Comparison of ENCODE assay signal across 8 cellular contexts in genomic region chr18:54284967-54285785, GRCh38. TPM values are rescaled to one million over a fixed set of nuclear protein-coding genes. Genes with fewer than 3 reads are reported as not detected.
DNase-seq lines count a peak whose midpoint lies in the region; ATAC-seq, FAIRE-seq and TF ChIP-seq lines count a peak whose summit lies in the region.

No MANE protein-coding gene starts in this region.

- H3F3A ChIP-seq in GM23248 (ENCODE audit: insufficient read depth) = peaks cover 8% of the 10 kb centered on the region; the same call in 1 of the 2 replicates

- H3K9me3 ChIP-seq in GM23248 (ENCODE audit: low read depth) (no peaks in the 10 kb centered on the region), astrocyte (ENCODE audit: insufficient read depth, low read depth, low read length) (no peaks in the 10 kb centered on the region)

- no peak for ATAC-seq in omental fat pad (ENCODE audit: low FRiP score)

- in situ Hi-C loops in GM13976 (cut with MboI; ENCODE audit: low sequenced_read_pairs, unreplicated experiment) = no loop called here
- in situ Hi-C loops in GM23248 (cut with MboI) = no loop called here

- H3K36me3 Mint-ChIP-seq in astrocyte (ENCODE audit: low read depth, unreplicated experiment) = peaks cover 24% of the 10 kb centered on the region

- H3K79me2 ChIP-seq in GM23248 (ENCODE audit: insufficient read depth) (no peaks in the 10 kb centered on the region), astrocyte (ENCODE audit: insufficient read depth, low read length) (no peaks in the 10 kb centered on the region)

- H3K27ac ChIP-seq in GM23248 = 0 out of 2 replicates have a peak overlapping the region, but pooled peaks have one; percentile 5
- peak overlapping the region; percentile 43 for H3K27ac ChIP-seq in astrocyte (ENCODE audit: low read depth, low read length)

- peak overlapping the region; percentile 11; the same call in 1 of the 2 replicates for H2AFZ ChIP-seq in GM23248
- no peak overlapping the region for H2AFZ ChIP-seq in astrocyte (ENCODE audit: low read depth, low read length)

- peak; percentile 34 for FAIRE-seq in astrocyte (lab: Jason Lieb, UNC)

- H3K9me3 Mint-ChIP-seq in astrocyte (ENCODE audit: unreplicated experiment) = peaks cover 5% of the 10 kb centered on the region

- H3K36me3 ChIP-seq in GM23248 (ENCODE audit: low read depth) (peaks cover 61% of the 10 kb centered on the region), astrocyte (ENCODE audit: insufficient read depth, low read length) (peaks cover 2% of the 10 kb centered on the region)

- H4K20me1 ChIP-seq in GM23248 (ENCODE audit: insufficient read depth) (no peaks in the 10 kb centered on the region), astrocyte (ENCODE audit: insufficient read depth, low read length) (peaks cover 4% of the 10 kb centered on the region)

- peaks cover 18% of the 10 kb centered on the region for H3K4me1 Mint-ChIP-seq in astrocyte (ENCODE audit: low read depth, unreplicated experiment)

- H3K4me3 Mint-ChIP-seq in astrocyte (ENCODE audit: unreplicated experiment) = no peak overlapping the region

- no peaks in the 10 kb centered on the region for H3K9me2 ChIP-seq in GM23248 (ENCODE audit: insufficient read depth)

- H3K4me2 ChIP-seq in GM23248 (ENCODE audit: unreplicated experiment) (no peak overlapping the region), astrocyte (ENCODE audit: low read length) (peak overlapping the region; percentile 61)

- no peaks in the 10 kb centered on the region for H3K27me3 ChIP-seq in GM23248 (replicated peaks; ENCODE audit: insufficient read depth)
- H3K27me3 ChIP-seq in astrocyte (ENCODE audit: insufficient read depth, low read length) = no peaks in the 10 kb centered on the region

- WGBS in GM23248 (ENCODE audit: low coverage in 1 of 2, low lambda C conversion rate in 2 of 2, missing lambda C conversion rate in 2 of 2), 2 experiments = 73 to 76% methylated on average over 8 of the region's 8 CpGs

- no peaks in the 10 kb centered on the region for H3K27me3 Mint-ChIP-seq in astrocyte (ENCODE audit: low read depth, unreplicated experiment)

- H3K4me3 ChIP-seq in GM23248 (no peak overlapping the region), astrocyte (ENCODE audit: insufficient read depth, low read depth, low read length) (no peak overlapping the region)

- DNase-seq in GM13976 (ENCODE audit: low spot score) (peak; percentile 52), GM23248 (peak; percentile 81), MV-4-11 (lab: John Stamatoyannopoulos, UW) (peak; percentile 20), astrocyte (ENCODE audit: low read depth) (peak; percentile 67), pulmonary artery endothelial cell (ENCODE audit: low read depth, low spot score) (peak; percentile 20), omental fat pad (ENCODE audit: low spot score) (no peak), SK-N-DZ (ENCODE audit: low spot score) (no peak), NCI-H1048 (lab: John Stamatoyannopoulos, UW) (no peak)

- peak overlapping the region; percentile 94 for H3K27ac Mint-ChIP-seq in astrocyte (ENCODE audit: unreplicated experiment)

- peaks cover 9% of the 10 kb centered on the region for H3K4me1 ChIP-seq in GM23248 (ENCODE audit: insufficient read depth)
- peaks cover 8% of the 10 kb centered on the region for H3K4me1 ChIP-seq in astrocyte (ENCODE audit: insufficient read depth, low read length)

- no peak for TF ChIP-seq CTCF in GM13976 (IDR thresholded peaks at IDR 0.05; ENCODE audit: borderline replicate concordance, control extremely low read depth, extremely low read depth, insufficient read depth, missing control alignments)
- TF ChIP-seq CTCF in astrocyte (IDR thresholded peaks at IDR 0.05; ENCODE audit: insufficient read depth, low read depth, low read length) = no peak
- no peak for TF ChIP-seq CTCF in omental fat pad (IDR thresholded peaks at IDR 0.05)

- no peak overlapping the region for H3K9ac ChIP-seq in GM23248
- H3K9ac ChIP-seq in astrocyte (ENCODE audit: low read length) = peak overlapping the region; percentile 31

RNA-seq across cellular contexts. Expression of gene POLI, which starts 15.9 kb away (rescaled TPM):
- total RNA-seq in GM23248 (2014; rRNA removed; shearing (Covaris generic)) = 21.8 and 23.9 TPM in 2 replicates
- polyA plus RNA-seq in GM23248 (2016; fragmentation: Nextera tagmentation; extraction: Ambion mirVana) = 20.7 and 27.0 TPM in 2 replicates
- 20.4 and 20.5 TPM in 2 replicates for total RNA-seq in astrocyte
- 16.6 and 19.0 TPM in 2 replicates for total RNA-seq in pulmonary artery endothelial cell
- 10 to 100 TPM; 21.5 to 41.3 (median 30.2) TPM for total RNA-seq in omental fat pad
- polyA plus RNA-seq in SK-N-DZ (2014; cell fraction: cytosol; rRNA removed) = 14.0 and 17.3 TPM in 2 replicates
- polyA plus RNA-seq in SK-N-DZ (2014; cell fraction: nucleus; rRNA removed) = 56.3 and 80.8 TPM in 2 replicates

Comparison
In these comparisons a context has a peak if more than half of its experiments do, and no peak if none do; other contexts are left out.
1. DNase-seq: peak in GM13976 (single experiment), GM23248 (single experiment), MV-4-11 (single experiment), astrocyte (single experiment) and pulmonary artery endothelial cell (single experiment); none in omental fat pad (single experiment), SK-N-DZ (single experiment) and NCI-H1048 (single experiment).